In the genomic region with DNA sequence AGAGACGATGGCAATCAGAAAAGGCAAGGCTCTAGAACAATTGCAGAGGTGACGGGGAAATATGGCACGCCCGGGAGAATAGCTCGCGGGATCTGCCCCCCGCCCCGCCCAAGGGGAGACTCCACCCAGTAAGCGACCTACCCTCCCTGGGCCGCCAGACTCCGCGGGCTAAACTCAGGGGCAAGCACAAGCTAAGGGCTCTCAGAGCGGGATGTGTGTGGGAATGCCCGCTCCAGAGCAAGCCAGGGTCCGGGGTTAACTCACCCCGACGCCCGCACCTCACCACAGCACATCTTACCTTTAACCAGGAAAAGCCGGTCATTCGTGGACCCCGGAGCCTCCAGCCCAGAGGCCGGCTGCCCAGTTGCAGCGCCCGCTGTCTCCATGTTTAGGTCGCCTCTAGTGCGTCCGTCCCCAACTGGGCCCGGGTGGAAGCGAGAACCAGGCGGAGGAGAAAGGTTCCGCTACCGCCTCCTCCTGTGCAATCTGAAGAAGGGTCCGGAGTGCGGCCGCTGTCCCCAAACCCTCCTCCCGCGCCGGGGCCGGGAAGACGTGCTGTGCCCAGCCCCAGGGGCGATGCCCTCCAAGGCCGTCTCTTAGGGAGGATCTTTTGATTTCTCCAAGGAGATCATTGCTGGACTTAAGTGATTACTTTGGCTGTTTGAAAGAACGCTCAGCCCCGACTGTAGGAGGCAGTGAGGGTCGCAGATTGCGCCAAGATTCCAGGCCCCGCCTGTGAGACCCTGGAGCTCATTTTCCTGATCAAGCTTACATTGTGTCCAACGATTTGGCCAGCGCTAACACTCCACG, we compare ENCODE assay signal across 2 cellular contexts.
TF ChIP-seq lines count a peak whose summit lies in the region.

Gene TMEM242, minus strand, starts transcription at position 406 of the 810 bp plus-strand sequence. Its CDS starts 20 bp downstream, at position 386.

TF ChIP-seq in WTC11, 78 proteins besides CTCF, POLR2A, EP300 and RAD21 (continued from another document and continues in another):
- TF ChIP-seq ERG (CRISPR knock-in tag; IDR thresholded peaks at IDR 0.05): no peak
- TF ChIP-seq NR2C2 (CRISPR knock-in tag; IDR thresholded peaks at IDR 0.05): no peak
- TF ChIP-seq, protein P1, sequence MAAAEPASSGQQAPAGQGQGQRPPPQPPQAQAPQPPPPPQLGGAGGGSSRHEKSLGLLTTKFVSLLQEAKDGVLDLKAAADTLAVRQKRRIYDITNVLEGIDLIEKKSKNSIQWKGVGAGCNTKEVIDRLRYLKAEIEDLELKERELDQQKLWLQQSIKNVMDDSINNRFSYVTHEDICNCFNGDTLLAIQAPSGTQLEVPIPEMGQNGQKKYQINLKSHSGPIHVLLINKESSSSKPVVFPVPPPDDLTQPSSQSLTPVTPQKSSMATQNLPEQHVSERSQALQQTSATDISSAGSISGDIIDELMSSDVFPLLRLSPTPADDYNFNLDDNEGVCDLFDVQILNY (CRISPR knock-in tag; IDR thresholded peaks at IDR 0.05): peak; percentile 59
- TF ChIP-seq GABPB1 (CRISPR knock-in tag; IDR thresholded peaks at IDR 0.05): peak; percentile 89
- no peak for TF ChIP-seq ZNF232 (CRISPR knock-in tag; IDR thresholded peaks at IDR 0.05)
- no peak for TF ChIP-seq GRHL2 (CRISPR knock-in tag; IDR thresholded peaks at IDR 0.05; ENCODE audit: insufficient replicate concordance, severe bottlenecking)
- TF ChIP-seq RELA (CRISPR knock-in tag; IDR thresholded peaks at IDR 0.05; ENCODE audit: borderline replicate concordance): no peak; the same call in 1 of the 2 replicates
- no peak for TF ChIP-seq TP53 (CRISPR knock-in tag; IDR thresholded peaks at IDR 0.05)
- TF ChIP-seq ATF1 (CRISPR knock-in tag; IDR thresholded peaks at IDR 0.05): no peak; the same call in 1 of the 2 replicates
- no peak for TF ChIP-seq NR3C1 (CRISPR knock-in tag; conservative IDR thresholded peaks at IDR 0.05; ENCODE audit: low read depth)
- peak; percentile 63; the same call in 1 of the 2 replicates for TF ChIP-seq ZBTB43 (CRISPR knock-in tag; IDR thresholded peaks at IDR 0.05)
- no peak for TF ChIP-seq FOXJ3 (CRISPR knock-in tag; IDR thresholded peaks at IDR 0.05; ENCODE audit: borderline replicate concordance)
- TF ChIP-seq ELF4 (CRISPR knock-in tag; IDR thresholded peaks at IDR 0.05; ENCODE audit: low read depth): peak; percentile 28; the same call in 1 of the 2 replicates
- no peak for TF ChIP-seq CBFB (CRISPR knock-in tag; IDR thresholded peaks at IDR 0.05; ENCODE audit: low read depth)
- TF ChIP-seq OVOL2 (CRISPR knock-in tag; IDR thresholded peaks at IDR 0.05; ENCODE audit: borderline replicate concordance): no peak; the same call in 1 of the 2 replicates
- no peak for TF ChIP-seq ZNF416 (CRISPR knock-in tag; IDR thresholded peaks at IDR 0.05)
- 0 out of 2 replicates have a peak, but pooled peaks have one; percentile 52 for TF ChIP-seq JUN (CRISPR knock-in tag; IDR thresholded peaks at IDR 0.05)
- peak; percentile 87 for TF ChIP-seq CREM (CRISPR knock-in tag; IDR thresholded peaks at IDR 0.05)
- peak; percentile 89; the same call in 1 of the 2 replicates for TF ChIP-seq FOXP1 (CRISPR knock-in tag; IDR thresholded peaks at IDR 0.05; ENCODE audit: borderline replicate concordance)
- TF ChIP-seq, protein P2, sequence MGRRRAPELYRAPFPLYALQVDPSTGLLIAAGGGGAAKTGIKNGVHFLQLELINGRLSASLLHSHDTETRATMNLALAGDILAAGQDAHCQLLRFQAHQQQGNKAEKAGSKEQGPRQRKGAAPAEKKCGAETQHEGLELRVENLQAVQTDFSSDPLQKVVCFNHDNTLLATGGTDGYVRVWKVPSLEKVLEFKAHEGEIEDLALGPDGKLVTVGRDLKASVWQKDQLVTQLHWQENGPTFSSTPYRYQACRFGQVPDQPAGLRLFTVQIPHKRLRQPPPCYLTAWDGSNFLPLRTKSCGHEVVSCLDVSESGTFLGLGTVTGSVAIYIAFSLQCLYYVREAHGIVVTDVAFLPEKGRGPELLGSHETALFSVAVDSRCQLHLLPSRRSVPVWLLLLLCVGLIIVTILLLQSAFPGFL (CRISPR knock-in tag; IDR thresholded peaks at IDR 0.05; ENCODE audit: borderline replicate concordance): 0 out of 2 replicates have a peak, but pooled peaks have one; percentile 83
- TF ChIP-seq, protein P3, sequence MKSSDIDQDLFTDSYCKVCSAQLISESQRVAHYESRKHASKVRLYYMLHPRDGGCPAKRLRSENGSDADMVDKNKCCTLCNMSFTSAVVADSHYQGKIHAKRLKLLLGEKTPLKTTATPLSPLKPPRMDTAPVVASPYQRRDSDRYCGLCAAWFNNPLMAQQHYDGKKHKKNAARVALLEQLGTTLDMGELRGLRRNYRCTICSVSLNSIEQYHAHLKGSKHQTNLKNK (CRISPR knock-in tag; IDR thresholded peaks at IDR 0.05): no peak

TF ChIP-seq in liver, 16 proteins besides CTCF, POLR2A, EP300 and RAD21 (continued from another document):
- TF ChIP-seq, protein P4, sequence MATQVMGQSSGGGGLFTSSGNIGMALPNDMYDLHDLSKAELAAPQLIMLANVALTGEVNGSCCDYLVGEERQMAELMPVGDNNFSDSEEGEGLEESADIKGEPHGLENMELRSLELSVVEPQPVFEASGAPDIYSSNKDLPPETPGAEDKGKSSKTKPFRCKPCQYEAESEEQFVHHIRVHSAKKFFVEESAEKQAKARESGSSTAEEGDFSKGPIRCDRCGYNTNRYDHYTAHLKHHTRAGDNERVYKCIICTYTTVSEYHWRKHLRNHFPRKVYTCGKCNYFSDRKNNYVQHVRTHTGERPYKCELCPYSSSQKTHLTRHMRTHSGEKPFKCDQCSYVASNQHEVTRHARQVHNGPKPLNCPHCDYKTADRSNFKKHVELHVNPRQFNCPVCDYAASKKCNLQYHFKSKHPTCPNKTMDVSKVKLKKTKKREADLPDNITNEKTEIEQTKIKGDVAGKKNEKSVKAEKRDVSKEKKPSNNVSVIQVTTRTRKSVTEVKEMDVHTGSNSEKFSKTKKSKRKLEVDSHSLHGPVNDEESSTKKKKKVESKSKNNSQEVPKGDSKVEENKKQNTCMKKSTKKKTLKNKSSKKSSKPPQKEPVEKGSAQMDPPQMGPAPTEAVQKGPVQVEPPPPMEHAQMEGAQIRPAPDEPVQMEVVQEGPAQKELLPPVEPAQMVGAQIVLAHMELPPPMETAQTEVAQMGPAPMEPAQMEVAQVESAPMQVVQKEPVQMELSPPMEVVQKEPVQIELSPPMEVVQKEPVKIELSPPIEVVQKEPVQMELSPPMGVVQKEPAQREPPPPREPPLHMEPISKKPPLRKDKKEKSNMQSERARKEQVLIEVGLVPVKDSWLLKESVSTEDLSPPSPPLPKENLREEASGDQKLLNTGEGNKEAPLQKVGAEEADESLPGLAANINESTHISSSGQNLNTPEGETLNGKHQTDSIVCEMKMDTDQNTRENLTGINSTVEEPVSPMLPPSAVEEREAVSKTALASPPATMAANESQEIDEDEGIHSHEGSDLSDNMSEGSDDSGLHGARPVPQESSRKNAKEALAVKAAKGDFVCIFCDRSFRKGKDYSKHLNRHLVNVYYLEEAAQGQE (IDR thresholded peaks at IDR 0.05): peak; percentile 89
- TF ChIP-seq TAF1 (conservative IDR thresholded peaks at IDR 0.05): peak; percentile 92
